2 cellular contexts compared by ENCODE assay signal in the genomic region with DNA sequence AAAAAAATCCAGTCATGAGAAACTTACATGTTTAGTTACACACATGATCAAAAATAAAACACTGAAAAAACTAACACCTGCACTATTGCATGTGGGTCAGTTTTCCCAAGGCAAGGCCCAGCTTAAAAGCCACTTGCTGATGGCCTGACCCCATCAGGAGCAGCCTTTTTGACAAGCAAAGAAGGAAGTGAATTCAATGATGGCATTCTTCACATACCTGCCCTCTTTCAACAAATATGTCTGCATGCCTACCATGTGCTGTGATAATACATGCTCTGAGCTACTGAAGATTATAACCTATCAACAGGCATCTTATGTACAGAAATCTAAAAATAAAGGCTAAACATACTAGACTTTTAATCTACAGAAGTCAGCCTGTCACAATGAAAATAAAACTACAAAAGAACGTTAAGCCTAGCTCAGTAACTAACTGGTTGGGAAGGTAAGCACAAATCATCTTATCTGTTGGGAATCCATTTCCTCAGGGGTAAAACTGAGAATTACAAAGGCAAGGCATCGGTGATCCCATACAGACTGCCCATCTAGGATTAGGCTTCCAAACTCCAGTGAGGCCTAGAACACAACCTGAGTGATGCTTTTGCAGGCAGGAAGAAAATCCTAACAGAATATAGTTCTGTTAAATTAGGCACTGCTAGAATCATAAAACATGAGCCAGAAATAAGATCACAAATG.
TF ChIP-seq lines count a peak whose summit lies in the region.

No MANE protein-coding gene starts in this region.

TF ChIP-seq in SK-N-SH treated with all-trans-retinoic acid at 6 μM for 48 hours, 23 proteins besides CTCF, POLR2A, EP300 and RAD21:
- no peak for TF ChIP-seq CSDC2 (CRISPR knock-in tag; IDR thresholded peaks at IDR 0.05)
- no peak for TF ChIP-seq ZFP30 (CRISPR knock-in tag; IDR thresholded peaks at IDR 0.05)
- TF ChIP-seq, protein P1, sequence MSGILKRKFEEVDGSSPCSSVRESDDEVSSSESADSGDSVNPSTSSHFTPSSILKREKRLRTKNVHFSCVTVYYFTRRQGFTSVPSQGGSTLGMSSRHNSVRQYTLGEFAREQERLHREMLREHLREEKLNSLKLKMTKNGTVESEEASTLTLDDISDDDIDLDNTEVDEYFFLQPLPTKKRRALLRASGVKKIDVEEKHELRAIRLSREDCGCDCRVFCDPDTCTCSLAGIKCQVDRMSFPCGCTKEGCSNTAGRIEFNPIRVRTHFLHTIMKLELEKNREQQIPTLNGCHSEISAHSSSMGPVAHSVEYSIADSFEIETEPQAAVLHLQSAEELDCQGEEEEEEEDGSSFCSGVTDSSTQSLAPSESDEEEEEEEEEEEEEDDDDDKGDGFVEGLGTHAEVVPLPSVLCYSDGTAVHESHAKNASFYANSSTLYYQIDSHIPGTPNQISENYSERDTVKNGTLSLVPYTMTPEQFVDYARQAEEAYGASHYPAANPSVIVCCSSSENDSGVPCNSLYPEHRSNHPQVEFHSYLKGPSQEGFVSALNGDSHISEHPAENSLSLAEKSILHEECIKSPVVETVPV (CRISPR knock-in tag; IDR thresholded peaks at IDR 0.05) = no peak
- 0 out of 2 replicates have a peak, but pooled peaks have one; percentile 6 for TF ChIP-seq ISL1 (CRISPR knock-in tag; IDR thresholded peaks at IDR 0.05)
- no peak for TF ChIP-seq ZNF70 (CRISPR knock-in tag; IDR thresholded peaks at IDR 0.05)
- TF ChIP-seq, protein P2, sequence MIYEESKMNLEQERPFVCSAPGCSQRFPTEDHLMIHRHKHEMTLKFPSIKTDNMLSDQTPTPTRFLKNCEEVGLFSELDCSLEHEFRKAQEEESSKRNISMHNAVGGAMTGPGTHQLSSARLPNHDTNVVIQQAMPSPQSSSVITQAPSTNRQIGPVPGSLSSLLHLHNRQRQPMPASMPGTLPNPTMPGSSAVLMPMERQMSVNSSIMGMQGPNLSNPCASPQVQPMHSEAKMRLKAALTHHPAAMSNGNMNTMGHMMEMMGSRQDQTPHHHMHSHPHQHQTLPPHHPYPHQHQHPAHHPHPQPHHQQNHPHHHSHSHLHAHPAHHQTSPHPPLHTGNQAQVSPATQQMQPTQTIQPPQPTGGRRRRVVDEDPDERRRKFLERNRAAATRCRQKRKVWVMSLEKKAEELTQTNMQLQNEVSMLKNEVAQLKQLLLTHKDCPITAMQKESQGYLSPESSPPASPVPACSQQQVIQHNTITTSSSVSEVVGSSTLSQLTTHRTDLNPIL (CRISPR knock-in tag; IDR thresholded peaks at IDR 0.05; ENCODE audit: low read depth) = no peak
- TF ChIP-seq ZFP3 (CRISPR knock-in tag; IDR thresholded peaks at IDR 0.05) = no peak

TF ChIP-seq in SK-N-SH, 30 proteins besides CTCF, POLR2A, EP300 and RAD21:
- TF ChIP-seq RCOR1 (IDR thresholded peaks at IDR 0.05; ENCODE audit: low read length) (no peak), EZH2phosphoT487 (IDR thresholded peaks at IDR 0.05; ENCODE audit: borderline replicate concordance, low read depth) (no peak), RFX5 (IDR thresholded peaks at IDR 0.05; ENCODE audit: low read length) (no peak), SIN3A (IDR thresholded peaks at IDR 0.05; ENCODE audit: borderline replicate concordance, low read depth, low read length) (no peak), FOXM1 (IDR thresholded peaks at IDR 0.05; ENCODE audit: low read depth) (no peak), JUND (IDR thresholded peaks at IDR 0.05) (no peak), SMC3 (IDR thresholded peaks at IDR 0.05; ENCODE audit: low read depth, low read length) (no peak), CHD2 (IDR thresholded peaks at IDR 0.05; ENCODE audit: low read length, partially characterized antibody) (no peak), FOSL2 (IDR thresholded peaks at IDR 0.05; ENCODE audit: borderline replicate concordance, low read depth) (no peak), MEF2A (IDR thresholded peaks at IDR 0.05; ENCODE audit: borderline replicate concordance, low read depth) (no peak), RXRA (IDR thresholded peaks at IDR 0.05; ENCODE audit: borderline replicate concordance, low read depth) (no peak), TCF12 (IDR thresholded peaks at IDR 0.05) (no peak), NFIC (IDR thresholded peaks at IDR 0.05; ENCODE audit: borderline replicate concordance) (no peak), MXI1 (IDR thresholded peaks at IDR 0.05; ENCODE audit: low read depth, low read length) (no peak), YY1 (IDR thresholded peaks at IDR 0.05; ENCODE audit: low read depth) (no peak)
- TF ChIP-seq, protein P3, sequence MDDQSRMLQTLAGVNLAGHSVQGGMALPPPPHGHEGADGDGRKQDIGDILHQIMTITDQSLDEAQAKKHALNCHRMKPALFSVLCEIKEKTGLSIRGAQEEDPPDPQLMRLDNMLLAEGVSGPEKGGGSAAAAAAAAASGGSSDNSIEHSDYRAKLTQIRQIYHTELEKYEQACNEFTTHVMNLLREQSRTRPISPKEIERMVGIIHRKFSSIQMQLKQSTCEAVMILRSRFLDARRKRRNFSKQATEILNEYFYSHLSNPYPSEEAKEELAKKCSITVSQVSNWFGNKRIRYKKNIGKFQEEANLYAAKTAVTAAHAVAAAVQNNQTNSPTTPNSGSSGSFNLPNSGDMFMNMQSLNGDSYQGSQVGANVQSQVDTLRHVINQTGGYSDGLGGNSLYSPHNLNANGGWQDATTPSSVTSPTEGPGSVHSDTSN (IDR thresholded peaks at IDR 0.05) = no peak
- TF ChIP-seq, protein P4, sequence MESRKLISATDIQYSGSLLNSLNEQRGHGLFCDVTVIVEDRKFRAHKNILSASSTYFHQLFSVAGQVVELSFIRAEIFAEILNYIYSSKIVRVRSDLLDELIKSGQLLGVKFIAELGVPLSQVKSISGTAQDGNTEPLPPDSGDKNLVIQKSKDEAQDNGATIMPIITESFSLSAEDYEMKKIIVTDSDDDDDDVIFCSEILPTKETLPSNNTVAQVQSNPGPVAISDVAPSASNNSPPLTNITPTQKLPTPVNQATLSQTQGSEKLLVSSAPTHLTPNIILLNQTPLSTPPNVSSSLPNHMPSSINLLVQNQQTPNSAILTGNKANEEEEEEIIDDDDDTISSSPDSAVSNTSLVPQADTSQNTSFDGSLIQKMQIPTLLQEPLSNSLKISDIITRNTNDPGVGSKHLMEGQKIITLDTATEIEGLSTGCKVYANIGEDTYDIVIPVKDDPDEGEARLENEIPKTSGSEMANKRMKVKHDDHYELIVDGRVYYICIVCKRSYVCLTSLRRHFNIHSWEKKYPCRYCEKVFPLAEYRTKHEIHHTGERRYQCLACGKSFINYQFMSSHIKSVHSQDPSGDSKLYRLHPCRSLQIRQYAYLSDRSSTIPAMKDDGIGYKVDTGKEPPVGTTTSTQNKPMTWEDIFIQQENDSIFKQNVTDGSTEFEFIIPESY (IDR thresholded peaks at IDR 0.05; ENCODE audit: borderline replicate concordance, low read depth) = no peak
- TF ChIP-seq, protein P5, sequence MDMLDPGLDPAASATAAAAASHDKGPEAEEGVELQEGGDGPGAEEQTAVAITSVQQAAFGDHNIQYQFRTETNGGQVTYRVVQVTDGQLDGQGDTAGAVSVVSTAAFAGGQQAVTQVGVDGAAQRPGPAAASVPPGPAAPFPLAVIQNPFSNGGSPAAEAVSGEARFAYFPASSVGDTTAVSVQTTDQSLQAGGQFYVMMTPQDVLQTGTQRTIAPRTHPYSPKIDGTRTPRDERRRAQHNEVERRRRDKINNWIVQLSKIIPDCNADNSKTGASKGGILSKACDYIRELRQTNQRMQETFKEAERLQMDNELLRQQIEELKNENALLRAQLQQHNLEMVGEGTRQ (IDR thresholded peaks at IDR 0.05; ENCODE audit: borderline replicate concordance, low read depth, low read length) = no peak
